7 cellular contexts compared by ENCODE assay signal in the genomic region with DNA sequence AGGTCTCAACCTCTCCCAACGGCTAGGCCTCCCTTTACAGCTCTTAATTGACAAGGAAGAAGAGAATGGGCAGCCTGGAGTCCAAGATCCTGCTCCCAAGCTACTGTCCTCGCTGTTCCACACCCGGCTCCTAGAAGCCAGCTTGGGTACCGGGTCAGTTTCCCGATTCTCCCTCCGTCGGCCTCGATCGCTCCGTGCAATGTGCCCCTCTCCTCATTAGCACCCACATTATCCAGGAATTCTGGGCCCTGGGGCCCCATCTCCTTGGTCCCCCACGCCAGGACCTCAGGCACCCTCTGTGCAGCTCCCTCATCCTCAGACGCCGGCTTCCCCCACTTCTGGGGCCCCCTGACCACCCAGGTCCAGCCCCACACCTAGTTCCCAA. TPM values are rescaled to one million over a fixed set of nuclear protein-coding genes. Genes with fewer than 3 reads are reported as not detected.
DNase-seq lines count a peak whose midpoint lies in the region; ATAC-seq and TF ChIP-seq lines count a peak whose summit lies in the region.

No MANE protein-coding gene starts in this region.

- no peaks in the 10 kb centered on the region for H3K4me1 ChIP-seq in HEK293 (ENCODE audit: control insufficient read depth, insufficient read depth, low read length)
- H3K4me1 ChIP-seq in hepatocyte (ENCODE audit: insufficient read depth) = peaks cover 24% of the 10 kb centered on the region

- H3K4me1 Mint-ChIP-seq in WTC11 = peaks cover 25% of the 10 kb centered on the region
- peaks cover 46% of the 10 kb centered on the region for H3K4me1 Mint-ChIP-seq in stimulated activated memory B cell treated with anti-CD40 and anti-IgM and Interleukin-4, amounts not matched to agents 10 μg/mL and 1 μg/mL and 100 μg/mL, for 72 hours

- no peak for ATAC-seq in WTC11
- no peak for ATAC-seq in stimulated activated memory B cell treated with anti-CD40 and anti-IgM and Interleukin-4, amounts not matched to agents 10 μg/mL and 1 μg/mL and 100 μg/mL, for 72 hours
- no peak for ATAC-seq in GM21825 (IDR thresholded peaks at IDR 0.05; ENCODE audit: unreplicated experiment)

- H3K36me3 ChIP-seq in HEK293 (ENCODE audit: control insufficient read depth in 2 of 2, insufficient read depth in 1 of 2, low read length in 2 of 2) (peaks cover 0 to 46% of the 10 kb centered on the region in 2 experiments; a peak in 2 of 3 replicates), hepatocyte (replicated peaks; ENCODE audit: insufficient read depth, low read depth) (no peaks in the 10 kb centered on the region)

- peak overlapping the region; percentile 65 for H3K27ac Mint-ChIP-seq in WTC11
- H3K27ac Mint-ChIP-seq in stimulated activated memory B cell treated with anti-CD40 and anti-IgM and Interleukin-4, amounts not matched to agents 10 μg/mL and 1 μg/mL and 100 μg/mL, for 72 hours = peak overlapping the region; percentile 96

- WGBS in hepatocyte (ENCODE audit: low lambda C conversion rate, missing lambda C conversion rate) = 3% methylated on average over 10 of the region's 13 CpGs

- TF ChIP-seq CTCF in HEK293 (tag by site-specific recombination; IDR thresholded peaks at IDR 0.05) (no peak), WTC11 (IDR thresholded peaks at IDR 0.05) (no peak), hepatocyte (IDR thresholded peaks at IDR 0.05; ENCODE audit: poor library complexity) (no peak)

- H3K4me2 ChIP-seq in hepatocyte = peak overlapping the region; percentile 86

- POLR2A ChIA-PET in HEK293 (lab: Yijun Ruan, JAX) = interaction anchor here (0.5 to 2.6 kb wide), 7 partner anchors 9 to 96 kb away, joined by 3 to 11 read pairs (median 3); a partner anchor contains a TSS
- POLR2A ChIA-PET in WTC11 (lab: Charles Lee) = interaction anchor here (0.6 to 1.4 kb wide), 2 partner anchors 53 to 126 kb away, joined by 3 to 6 read pairs; a partner anchor contains a TSS

- CTCF ChIA-PET in HEK293 (lab: Yijun Ruan, JAX) (interaction anchor here (0.5 to 8.1 kb wide), 11 partner anchors 9 to 709 kb away, joined by 3 to 71 read pairs (median 3); a partner anchor contains a TSS), WTC11 (lab: Charles Lee) (interaction anchor here (0.7 to 2.9 kb wide), 8 partner anchors 9 to 440 kb away, joined by 3 to 36 read pairs (median 4); a partner anchor contains a TSS)

- H3K36me3 Mint-ChIP-seq in WTC11 = peaks cover 7% of the 10 kb centered on the region; the same call in 1 of the 2 replicates
- peaks cover 35% of the 10 kb centered on the region for H3K36me3 Mint-ChIP-seq in stimulated activated memory B cell treated with anti-CD40 and anti-IgM and Interleukin-4, amounts not matched to agents 10 μg/mL and 1 μg/mL and 100 μg/mL, for 72 hours

- no peaks in the 10 kb centered on the region for H4K20me1 ChIP-seq in hepatocyte (ENCODE audit: insufficient read depth, poor library complexity, severe bottlenecking)

- no peaks in the 10 kb centered on the region for H3K9me3 Mint-ChIP-seq in WTC11
- H3K9me3 Mint-ChIP-seq in stimulated activated memory B cell treated with anti-CD40 and anti-IgM and Interleukin-4, amounts not matched to agents 10 μg/mL and 1 μg/mL and 100 μg/mL, for 72 hours = no peaks in the 10 kb centered on the region

- peak overlapping the region; percentile 74; the same call in 1 of the 2 replicates for H3K27ac ChIP-seq in HEK293 (ENCODE audit: extremely low read depth, low read depth, low read length)
- H3K27ac ChIP-seq in hepatocyte = peak overlapping the region; percentile 98

- H3K79me2 ChIP-seq in hepatocyte = peaks cover 61% of the 10 kb centered on the region

- no peaks in the 10 kb centered on the region for H3K27me3 ChIP-seq in hepatocyte

- H3K4me3 ChIP-seq in HEK293 (ENCODE audit: low read depth, low read length) (peak overlapping the region; percentile 88), hepatocyte (peak overlapping the region; percentile 100)

- H2AFZ ChIP-seq in hepatocyte = peak overlapping the region; percentile 100

- no peaks in the 10 kb centered on the region for H3K9me3 ChIP-seq in HEK293 (ENCODE audit: control insufficient read depth, insufficient read depth, low read depth, low read length)
- no peaks in the 10 kb centered on the region for H3K9me3 ChIP-seq in hepatocyte (ENCODE audit: low read depth)

- DNase-seq in WTC11 (ENCODE audit: low spot score) = no peak
- DNase-seq in hepatocyte (ENCODE audit: low spot score) = no peak
- no peak for DNase-seq in iPS-NIHi7 (ENCODE audit: extremely low spot score)
- DNase-seq in HK-2 (ENCODE audit: unreplicated experiment) = no peak

- H3K4me3 Mint-ChIP-seq in WTC11 = peak overlapping the region; percentile 91
- peak overlapping the region; percentile 94 for H3K4me3 Mint-ChIP-seq in stimulated activated memory B cell treated with anti-CD40 and anti-IgM and Interleukin-4, amounts not matched to agents 10 μg/mL and 1 μg/mL and 100 μg/mL, for 72 hours

- H3K9me2 ChIP-seq in hepatocyte (replicated peaks; ENCODE audit: insufficient read depth) = no peaks in the 10 kb centered on the region

- no peaks in the 10 kb centered on the region for H3K27me3 Mint-ChIP-seq in WTC11 (ENCODE audit: low read depth)
- H3K27me3 Mint-ChIP-seq in stimulated activated memory B cell treated with anti-CD40 and anti-IgM and Interleukin-4, amounts not matched to agents 10 μg/mL and 1 μg/mL and 100 μg/mL, for 72 hours = no peaks in the 10 kb centered on the region

TF ChIP-seq in HEK293, 187 proteins besides CTCF, POLR2A, EP300 and RAD21 (continues in another document):
- TF ChIP-seq ZBTB21 (tag by site-specific recombination; IDR thresholded peaks at IDR 0.05) = no peak
- TF ChIP-seq SP7 (tag by site-specific recombination; IDR thresholded peaks at IDR 0.05) = no peak
- no peak for TF ChIP-seq REPIN1 (tag by site-specific recombination; IDR thresholded peaks at IDR 0.05; ENCODE audit: low read depth)
- no peak for TF ChIP-seq SP2 (tag by site-specific recombination; IDR thresholded peaks at IDR 0.05)
- TF ChIP-seq ZNF175 (tag by site-specific recombination; IDR thresholded peaks at IDR 0.05) = no peak
- TF ChIP-seq MZF1 (tag by site-specific recombination; IDR thresholded peaks at IDR 0.05; ENCODE audit: borderline replicate concordance) = no peak
- peak; percentile 56; the same call in 1 of the 2 replicates for TF ChIP-seq ZNF335 (tag by site-specific recombination; conservative IDR thresholded peaks at IDR 0.05)
- no peak for TF ChIP-seq ZNF416 (tag by site-specific recombination; IDR thresholded peaks at IDR 0.05)
- TF ChIP-seq, protein P1, sequence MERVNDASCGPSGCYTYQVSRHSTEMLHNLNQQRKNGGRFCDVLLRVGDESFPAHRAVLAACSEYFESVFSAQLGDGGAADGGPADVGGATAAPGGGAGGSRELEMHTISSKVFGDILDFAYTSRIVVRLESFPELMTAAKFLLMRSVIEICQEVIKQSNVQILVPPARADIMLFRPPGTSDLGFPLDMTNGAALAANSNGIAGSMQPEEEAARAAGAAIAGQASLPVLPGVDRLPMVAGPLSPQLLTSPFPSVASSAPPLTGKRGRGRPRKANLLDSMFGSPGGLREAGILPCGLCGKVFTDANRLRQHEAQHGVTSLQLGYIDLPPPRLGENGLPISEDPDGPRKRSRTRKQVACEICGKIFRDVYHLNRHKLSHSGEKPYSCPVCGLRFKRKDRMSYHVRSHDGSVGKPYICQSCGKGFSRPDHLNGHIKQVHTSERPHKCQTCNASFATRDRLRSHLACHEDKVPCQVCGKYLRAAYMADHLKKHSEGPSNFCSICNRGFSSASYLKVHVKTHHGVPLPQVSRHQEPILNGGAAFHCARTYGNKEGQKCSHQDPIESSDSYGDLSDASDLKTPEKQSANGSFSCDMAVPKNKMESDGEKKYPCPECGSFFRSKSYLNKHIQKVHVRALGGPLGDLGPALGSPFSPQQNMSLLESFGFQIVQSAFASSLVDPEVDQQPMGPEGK (tag by site-specific recombination; IDR thresholded peaks at IDR 0.05) = 0 out of 2 replicates have a peak, but pooled peaks have one; percentile 28

TF ChIP-seq in WTC11, 78 proteins besides CTCF, POLR2A, EP300 and RAD21 (continues in another document):
- no peak for TF ChIP-seq ETV6 (CRISPR knock-in tag; IDR thresholded peaks at IDR 0.05)
- TF ChIP-seq, protein P2, sequence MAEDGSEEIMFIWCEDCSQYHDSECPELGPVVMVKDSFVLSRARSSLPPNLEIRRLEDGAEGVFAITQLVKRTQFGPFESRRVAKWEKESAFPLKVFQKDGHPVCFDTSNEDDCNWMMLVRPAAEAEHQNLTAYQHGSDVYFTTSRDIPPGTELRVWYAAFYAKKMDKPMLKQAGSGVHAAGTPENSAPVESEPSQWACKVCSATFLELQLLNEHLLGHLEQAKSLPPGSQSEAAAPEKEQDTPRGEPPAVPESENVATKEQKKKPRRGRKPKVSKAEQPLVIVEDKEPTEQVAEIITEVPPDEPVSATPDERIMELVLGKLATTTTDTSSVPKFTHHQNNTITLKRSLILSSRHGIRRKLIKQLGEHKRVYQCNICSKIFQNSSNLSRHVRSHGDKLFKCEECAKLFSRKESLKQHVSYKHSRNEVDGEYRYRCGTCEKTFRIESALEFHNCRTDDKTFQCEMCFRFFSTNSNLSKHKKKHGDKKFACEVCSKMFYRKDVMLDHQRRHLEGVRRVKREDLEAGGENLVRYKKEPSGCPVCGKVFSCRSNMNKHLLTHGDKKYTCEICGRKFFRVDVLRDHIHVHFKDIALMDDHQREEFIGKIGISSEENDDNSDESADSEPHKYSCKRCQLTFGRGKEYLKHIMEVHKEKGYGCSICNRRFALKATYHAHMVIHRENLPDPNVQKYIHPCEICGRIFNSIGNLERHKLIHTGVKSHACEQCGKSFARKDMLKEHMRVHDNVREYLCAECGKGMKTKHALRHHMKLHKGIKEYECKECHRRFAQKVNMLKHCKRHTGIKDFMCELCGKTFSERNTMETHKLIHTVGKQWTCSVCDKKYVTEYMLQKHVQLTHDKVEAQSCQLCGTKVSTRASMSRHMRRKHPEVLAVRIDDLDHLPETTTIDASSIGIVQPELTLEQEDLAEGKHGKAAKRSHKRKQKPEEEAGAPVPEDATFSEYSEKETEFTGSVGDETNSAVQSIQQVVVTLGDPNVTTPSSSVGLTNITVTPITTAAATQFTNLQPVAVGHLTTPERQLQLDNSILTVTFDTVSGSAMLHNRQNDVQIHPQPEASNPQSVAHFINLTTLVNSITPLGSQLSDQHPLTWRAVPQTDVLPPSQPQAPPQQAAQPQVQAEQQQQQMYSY (CRISPR knock-in tag; IDR thresholded peaks at IDR 0.05) = no peak
- TF ChIP-seq GTF2I (CRISPR knock-in tag; conservative IDR thresholded peaks at IDR 0.05) = no peak
- no peak for TF ChIP-seq MXD4 (CRISPR knock-in tag; IDR thresholded peaks at IDR 0.05; ENCODE audit: borderline replicate concordance)

RNA-seq across cellular contexts. Expression of a gene that starts 0.2 kb away (rescaled TPM):
- total RNA-seq in WTC11 (2021) (39.4 to 48.9 TPM (median 41.9 TPM) in 3 replicates), hepatocyte (21.9 and 25.9 TPM in 2 replicates)
- polyA plus RNA-seq in hepatocyte = 33.0 and 33.2 TPM in 2 replicates

RNA-seq across cellular contexts. Expression of a gene that starts 0.8 kb away (rescaled TPM):
- total RNA-seq in WTC11 (2021) (35.4 to 45.0 TPM (median 37.8 TPM) in 3 replicates), hepatocyte (11.1 and 12.5 TPM in 2 replicates)
- 26.2 and 27.0 TPM in 2 replicates for polyA plus RNA-seq in hepatocyte

RNA-seq across cellular contexts. Expression of a gene that starts 32.5 kb away (rescaled TPM):
- total RNA-seq in WTC11 (2021) (51.1 to 71.5 TPM (median 53.9 TPM) in 3 replicates), hepatocyte (126 and 150 TPM in 2 replicates)
- 94.0 and 113 TPM in 2 replicates for polyA plus RNA-seq in hepatocyte

RNA-seq across cellular contexts. Expression of a gene that starts 53.1 kb away (rescaled TPM):
- total RNA-seq in WTC11 (2021) (20.7 to 27.6 TPM (median 20.9 TPM) in 3 replicates), hepatocyte (27.1 and 32.0 TPM in 2 replicates)
- polyA plus RNA-seq in hepatocyte = 16.7 and 19.9 TPM in 2 replicates

RNA-seq across cellular contexts. Expression of a gene that starts 59.5 kb away (rescaled TPM):
- 12.2 to 15.7 TPM (median 13.8 TPM) in 3 replicates for total RNA-seq in WTC11 (2021)
- 3.6 and 3.9 TPM in 2 replicates for total RNA-seq in hepatocyte
- 2.1 and 3.9 TPM in 2 replicates for polyA plus RNA-seq in hepatocyte
